ENCODE assay signal across 1 cellular context in genomic region chr2:113203901-113204519, GRCh38.
A peak's percentile ranks its signal among the peaks of the same experiment; 100 is the strongest.
TF ChIP-seq lines count a peak whose summit lies in the region.

No MANE protein-coding gene starts in this region.

TF ChIP-seq in H1, 55 proteins besides CTCF, POLR2A, EP300 and RAD21:
- TF ChIP-seq HDAC2 (IDR thresholded peaks at IDR 0.05; ENCODE audit: borderline replicate concordance in 1 of 2, low read depth in 2 of 2, low read length in 2 of 2) (no peak), SAP30 (IDR thresholded peaks at IDR 0.05; ENCODE audit: insufficient read depth, insufficient replicate concordance, low read length) (no peak), SIRT6 (IDR thresholded peaks at IDR 0.05; ENCODE audit: low read length) (no peak), NANOG (IDR thresholded peaks at IDR 0.05; ENCODE audit: insufficient read depth, low read depth, low read length, poor library complexity, severe bottlenecking) (no peak), CHD2 (IDR thresholded peaks at IDR 0.05; ENCODE audit: low read length) (no peak), E2F6 (IDR thresholded peaks at IDR 0.05) (peak; percentile 46; the same call in 1 of the 2 replicates), EZH2 (IDR thresholded peaks at IDR 0.05; ENCODE audit: low read depth, low read length, severe bottlenecking) (no peak), POLR2AphosphoS5 (IDR thresholded peaks at IDR 0.05; ENCODE audit: low read depth, low read length) (no peak), CREB1 (IDR thresholded peaks at IDR 0.05) (0 out of 2 replicates have a peak, but pooled peaks have one; percentile 43)
- TF ChIP-seq, protein P1, sequence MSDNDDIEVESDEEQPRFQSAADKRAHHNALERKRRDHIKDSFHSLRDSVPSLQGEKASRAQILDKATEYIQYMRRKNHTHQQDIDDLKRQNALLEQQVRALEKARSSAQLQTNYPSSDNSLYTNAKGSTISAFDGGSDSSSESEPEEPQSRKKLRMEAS (IDR thresholded peaks at IDR 0.05): peak; percentile 86
